In the genomic region with DNA sequence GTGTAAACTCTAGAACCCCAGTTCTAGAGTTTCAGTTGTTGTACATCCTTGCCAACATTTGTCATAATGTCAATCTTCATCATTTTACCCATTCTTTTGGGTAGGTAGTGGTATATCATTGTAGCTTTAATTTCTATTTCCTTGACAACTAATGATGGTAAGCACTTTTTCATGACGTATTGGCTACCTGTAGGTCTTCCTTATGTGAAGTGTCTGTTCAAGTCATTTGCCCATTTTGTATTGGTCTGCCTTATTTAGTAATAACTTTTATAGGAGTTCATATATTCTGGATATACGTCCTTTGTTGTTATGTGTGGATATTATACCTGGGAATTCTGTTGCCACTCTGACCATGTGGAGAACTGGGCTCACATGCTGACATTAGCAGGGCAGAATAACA, we compare ENCODE assay signal across 26 cellular contexts.
"Had no signal": no experiment of that assay in that cellular context is flagged by ENCODE, and none has a peak within 500 bp of the region (broad histone marks: within the 10 kb centered on the region; RNA-seq: fewer than 3 reads in every experiment).

No MANE protein-coding gene starts in this region.

- H3K9me3 ChIP-seq: colonic mucosa, esophagus squamous epithelium, gastrocnemius medialis, left lung, lower lobe of right lung, mucosa of descending colon had no signal

- FAIRE-seq: endometrium, islet of Langerhans, keratinocyte had no signal

- DNase-seq: colonic mucosa; cortex of kidney; effector CD8-positive, alpha-beta T cell; effector memory CD8-positive, alpha-beta T cell; endodermal cell; erythroblast; esophagus squamous epithelium; foreskin fibroblast; foreskin melanocyte; gastrocnemius medialis; glutamatergic neuron; head of caudate nucleus; heart right ventricle; hippocampal formation; left cardiac atrium; left lung; left ventricle myocardium superior; lower lobe of right lung; mesenchymal stem cell; mucosa of descending colon; naive B cell had no signal

- H3K4me1 ChIP-seq: colonic mucosa, esophagus squamous epithelium, heart right ventricle, left lung, lower lobe of right lung had no signal

- H3K27ac ChIP-seq: colonic mucosa, epithelial cell of prostate, esophagus squamous epithelium, gastrocnemius medialis, heart right ventricle, left lung, lower lobe of right lung had no signal

- H3K4me3 ChIP-seq: colonic mucosa, esophagus squamous epithelium, gastrocnemius medialis, heart right ventricle, left lung, lower lobe of right lung, mucosa of descending colon had no signal

- H3K27me3 ChIP-seq: colonic mucosa, esophagus squamous epithelium, gastrocnemius medialis, heart right ventricle, left lung had no signal

- ATAC-seq: effector memory CD8-positive, alpha-beta T cell; esophagus mucosa; gastrocnemius medialis; heart right ventricle; left cardiac atrium; left lung; left ventricle myocardium superior; lower lobe of right lung; mucosa of descending colon had no signal
